In genomic region chr11:119028346-119029068, GRCh38 we compare ENCODE assay signal across 2 cellular contexts.
TF ChIP-seq lines count a peak whose summit lies in the region.

No MANE protein-coding gene starts in this region.

TF ChIP-seq in HEK293, 187 proteins besides CTCF, POLR2A, EP300 and RAD21 (continued from another document):
- TF ChIP-seq ZBTB44 (tag by site-specific recombination; IDR thresholded peaks at IDR 0.05) = no peak
- TF ChIP-seq BCL6B (tag by site-specific recombination; IDR thresholded peaks at IDR 0.05) = no peak
- TF ChIP-seq ZNF133 (tag by site-specific recombination; IDR thresholded peaks at IDR 0.05) = no peak
- no peak for TF ChIP-seq ZSCAN16 (tag by site-specific recombination; IDR thresholded peaks at IDR 0.05)
- TF ChIP-seq KLF1 (tag by site-specific recombination; IDR thresholded peaks at IDR 0.05) = no peak
- peak; percentile 89 for TF ChIP-seq ZNF558 (tag by site-specific recombination; IDR thresholded peaks at IDR 0.05)
- TF ChIP-seq HOXA7 (CRISPR knock-in tag; IDR thresholded peaks at IDR 0.05; ENCODE audit: borderline replicate concordance) = no peak
- no peak for TF ChIP-seq ZNF341 (tag by site-specific recombination; IDR thresholded peaks at IDR 0.05; ENCODE audit: low read depth)
- TF ChIP-seq KLF16 (tag by site-specific recombination; IDR thresholded peaks at IDR 0.05) = no peak
- peak; percentile 93 for TF ChIP-seq PRDM10 (tag by site-specific recombination; IDR thresholded peaks at IDR 0.05)

TF ChIP-seq in SK-N-SH, 30 proteins besides CTCF, POLR2A, EP300 and RAD21 (continued from another document):
- TF ChIP-seq ZBTB33 (IDR thresholded peaks at IDR 0.05; ENCODE audit: borderline replicate concordance, low read depth) (no peak), PBX3 (IDR thresholded peaks at IDR 0.05) (no peak), FOXM1 (IDR thresholded peaks at IDR 0.05; ENCODE audit: low read depth) (no peak), NFIC (IDR thresholded peaks at IDR 0.05; ENCODE audit: borderline replicate concordance) (no peak), USF1 (IDR thresholded peaks at IDR 0.05; ENCODE audit: borderline replicate concordance, low read depth) (no peak), REST (IDR thresholded peaks at IDR 0.05; ENCODE audit: low read depth, low read length) (no peak), RFX5 (IDR thresholded peaks at IDR 0.05; ENCODE audit: low read length) (no peak)
